ENCODE assay signal across 9 cellular contexts in genomic region chr12:98002887-98003493, GRCh38.
DNase-seq lines count a peak whose midpoint lies in the region; ATAC-seq, FAIRE-seq and TF ChIP-seq lines count a peak whose summit lies in the region.
"Had no signal": no experiment of that assay in that cellular context is flagged by ENCODE, and none has a peak within 500 bp of the region (broad histone marks: within the 10 kb centered on the region; RNA-seq: fewer than 3 reads in every experiment).

No MANE protein-coding gene starts in this region.

- H3K4me3 ChIP-seq in GM23338 (no peak overlapping the region), small intestine (ENCODE audit: low read depth in 1 of 2, low read length in 2 of 2) (no peak overlapping the region)
- H3K4me3 ChIP-seq: BLaER1 had no signal

- no peaks in the 10 kb centered on the region for H3K27me3 Mint-ChIP-seq in GM23338 (ENCODE audit: insufficient read depth, low read depth, poor library complexity)

- H3K27ac ChIP-seq in GM23338 (ENCODE audit: low read depth) (no peak overlapping the region), foreskin keratinocyte (no peak overlapping the region), small intestine (ENCODE audit: low read depth in 1 of 2, low read length in 1 of 2) (no peak overlapping the region)
- H3K27ac ChIP-seq: BLaER1 had no signal

- H3K79me2 ChIP-seq in GM23338 (replicated peaks; ENCODE audit: insufficient read depth), result no peaks in the 10 kb centered on the region

- H3K36me3 Mint-ChIP-seq in GM23338 (ENCODE audit: low read depth), result no peaks in the 10 kb centered on the region

- H3K27me3 ChIP-seq in GM23338 (ENCODE audit: insufficient read depth) (no peaks in the 10 kb centered on the region), foreskin keratinocyte (peaks cover 6% of the 10 kb centered on the region), small intestine (ENCODE audit: control insufficient read depth in 2 of 2, insufficient read depth in 2 of 2, low read length in 2 of 2) (no peaks in the 10 kb centered on the region)
- H3K27me3 ChIP-seq: BLaER1 had no signal

- no peak overlapping the region for H3K4me2 ChIP-seq in GM23338
- H3K4me2 ChIP-seq: BLaER1 had no signal

- ATAC-seq in GM23338, result peak; percentile 78
- ATAC-seq in foreskin keratinocyte, result peak; percentile 75

- peak overlapping the region; percentile 90 for H2AFZ ChIP-seq in GM23338

- WGBS in small intestine, 3 donors, result 12 to 18% (median 18%) methylated on average over 9 of the region's 9 CpGs

- peak; percentile 30 for DNase-seq in NOMO-1 treated with DMSO at 0.1 percent for 48 hours (lab: John Stamatoyannopoulos, UW; ENCODE audit: unreplicated experiment)
- no peak for DNase-seq in NOMO-1 treated with dmso at 0.1 percent for 144 hours (lab: John Stamatoyannopoulos, UW; ENCODE audit: unreplicated experiment)
- DNase-seq in GM23338 (ENCODE audit: low spot score), result peak; percentile 89
- peak; percentile 4 for DNase-seq in MV-4-11 (lab: John Stamatoyannopoulos, UW)
- DNase-seq in SKM-1 treated with dmso at 0.1 percent for 144 hours (lab: John Stamatoyannopoulos, UW; ENCODE audit: unreplicated experiment), result peak; percentile 16
- peak in 1 of 2 donors; percentile 33 for DNase-seq in foreskin keratinocyte
- peak; percentile 38 for DNase-seq in small intestine
- no peak for DNase-seq in stimulated activated naive CD4-positive, alpha-beta T cell treated with Interleukin-2 at 50 U/mL for 16 hours (lab: John Stamatoyannopoulos, UW)

- TF ChIP-seq CTCF in GM23338 (conservative IDR thresholded peaks at IDR 0.05; ENCODE audit: low read depth in 2 of 2), result peak; percentile 60 to 80
- peak; percentile 64 for TF ChIP-seq CTCF in foreskin keratinocyte (conservative IDR thresholded peaks at IDR 0.05)

- no peaks in the 10 kb centered on the region for H3K4me1 ChIP-seq in GM23338 (ENCODE audit: insufficient read depth)
- H3K4me1 ChIP-seq in foreskin keratinocyte, result no peaks in the 10 kb centered on the region
- no peaks in the 10 kb centered on the region for H3K4me1 ChIP-seq in small intestine (ENCODE audit: control insufficient read depth in 2 of 2, insufficient read depth in 1 of 2, low read depth in 1 of 2, low read length in 1 of 2)
- H3K4me1 ChIP-seq: BLaER1 had no signal

- H3K9me3 ChIP-seq in small intestine (ENCODE audit: control insufficient read depth, low read depth), result no peaks in the 10 kb centered on the region
- H3K9me3 ChIP-seq: BLaER1 had no signal

- peaks cover 3% of the 10 kb centered on the region; the same call in 2 of the 3 replicates for H3K4me1 Mint-ChIP-seq in GM23338

- H3K9me3 Mint-ChIP-seq in GM23338, result no peaks in the 10 kb centered on the region; the same call in 2 of the 3 replicates

- H3F3A ChIP-seq in GM23338 (replicated peaks; ENCODE audit: low read depth), result no peaks in the 10 kb centered on the region

- H3K4me3 Mint-ChIP-seq in GM23338, result no peak overlapping the region

- peak overlapping the region; percentile 75 for H3K27ac Mint-ChIP-seq in GM23338

- H3K9me2 ChIP-seq in GM23338 (ENCODE audit: insufficient read depth), result no peaks in the 10 kb centered on the region

- FAIRE-seq in small intestine (lab: Jason Lieb, UNC), result no peak

- no peaks in the 10 kb centered on the region for H3K36me3 ChIP-seq in GM23338 (ENCODE audit: insufficient read depth)
- no peaks in the 10 kb centered on the region for H3K36me3 ChIP-seq in small intestine (ENCODE audit: control insufficient read depth in 2 of 2, insufficient read depth in 2 of 2, low read length in 2 of 2)
- H3K36me3 ChIP-seq: BLaER1 had no signal

- H4K20me1 ChIP-seq in GM23338 (replicated peaks; ENCODE audit: insufficient read depth), result no peaks in the 10 kb centered on the region
- H4K20me1 ChIP-seq: BLaER1 had no signal

TF ChIP-seq in GM23338, 12 proteins besides CTCF, POLR2A, EP300 and RAD21 (continues in another document):
- TF ChIP-seq ZNF331 (CRISPR knock-in tag; IDR thresholded peaks at IDR 0.05; ENCODE audit: low read depth) (no peak), ETS1 (IDR thresholded peaks at IDR 0.05) (no peak), EZH2 (IDR thresholded peaks at IDR 0.05; ENCODE audit: low read depth, unreplicated experiment) (no peak), ZNF114 (CRISPR knock-in tag; IDR thresholded peaks at IDR 0.05) (no peak), JUNB (IDR thresholded peaks at IDR 0.05; ENCODE audit: unreplicated experiment) (no peak), CREB1 (CRISPR knock-in tag; IDR thresholded peaks at IDR 0.05; ENCODE audit: low read depth) (no peak), ZNF462 (CRISPR knock-in tag; IDR thresholded peaks at IDR 0.05) (no peak), POLR2AphosphoS5 (IDR thresholded peaks at IDR 0.05; ENCODE audit: low read depth) (no peak), NANOG (IDR thresholded peaks at IDR 0.05; ENCODE audit: borderline replicate concordance) (no peak)

Comparison
In these comparisons a context has a peak if more than half of its experiments do, and no peak if none do; other contexts are left out.
1. DNase-seq: peak in NOMO-1 treated with DMSO at 0.1 percent for 48 hours (single experiment), GM23338 (single experiment), MV-4-11 (single experiment), SKM-1 treated with dmso at 0.1 percent for 144 hours (single experiment) and small intestine (single experiment); none in NOMO-1 treated with dmso at 0.1 percent for 144 hours (single experiment) and stimulated activated naive CD4-positive, alpha-beta T cell treated with Interleukin-2 at 50 U/mL for 16 hours (single experiment).